ENCODE assay signal across 1 cellular context in genomic region chr1:151510957-151511635, GRCh38.
TF ChIP-seq lines count a peak whose summit lies in the region.

A gene with protein sequence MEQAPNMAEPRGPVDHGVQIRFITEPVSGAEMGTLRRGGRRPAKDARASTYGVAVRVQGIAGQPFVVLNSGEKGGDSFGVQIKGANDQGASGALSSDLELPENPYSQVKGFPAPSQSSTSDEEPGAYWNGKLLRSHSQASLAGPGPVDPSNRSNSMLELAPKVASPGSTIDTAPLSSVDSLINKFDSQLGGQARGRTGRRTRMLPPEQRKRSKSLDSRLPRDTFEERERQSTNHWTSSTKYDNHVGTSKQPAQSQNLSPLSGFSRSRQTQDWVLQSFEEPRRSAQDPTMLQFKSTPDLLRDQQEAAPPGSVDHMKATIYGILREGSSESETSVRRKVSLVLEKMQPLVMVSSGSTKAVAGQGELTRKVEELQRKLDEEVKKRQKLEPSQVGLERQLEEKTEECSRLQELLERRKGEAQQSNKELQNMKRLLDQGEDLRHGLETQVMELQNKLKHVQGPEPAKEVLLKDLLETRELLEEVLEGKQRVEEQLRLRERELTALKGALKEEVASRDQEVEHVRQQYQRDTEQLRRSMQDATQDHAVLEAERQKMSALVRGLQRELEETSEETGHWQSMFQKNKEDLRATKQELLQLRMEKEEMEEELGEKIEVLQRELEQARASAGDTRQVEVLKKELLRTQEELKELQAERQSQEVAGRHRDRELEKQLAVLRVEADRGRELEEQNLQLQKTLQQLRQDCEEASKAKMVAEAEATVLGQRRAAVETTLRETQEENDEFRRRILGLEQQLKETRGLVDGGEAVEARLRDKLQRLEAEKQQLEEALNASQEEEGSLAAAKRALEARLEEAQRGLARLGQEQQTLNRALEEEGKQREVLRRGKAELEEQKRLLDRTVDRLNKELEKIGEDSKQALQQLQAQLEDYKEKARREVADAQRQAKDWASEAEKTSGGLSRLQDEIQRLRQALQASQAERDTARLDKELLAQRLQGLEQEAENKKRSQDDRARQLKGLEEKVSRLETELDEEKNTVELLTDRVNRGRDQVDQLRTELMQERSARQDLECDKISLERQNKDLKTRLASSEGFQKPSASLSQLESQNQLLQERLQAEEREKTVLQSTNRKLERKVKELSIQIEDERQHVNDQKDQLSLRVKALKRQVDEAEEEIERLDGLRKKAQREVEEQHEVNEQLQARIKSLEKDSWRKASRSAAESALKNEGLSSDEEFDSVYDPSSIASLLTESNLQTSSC (plus strand): TSS chr1:151511387. CDS start chr1:151518520, 7,133 bp downstream.

TF ChIP-seq in HepG2, 621 proteins besides CTCF, POLR2A, EP300 and RAD21 (continued from another document and continues in another):
- TF ChIP-seq, protein P1, sequence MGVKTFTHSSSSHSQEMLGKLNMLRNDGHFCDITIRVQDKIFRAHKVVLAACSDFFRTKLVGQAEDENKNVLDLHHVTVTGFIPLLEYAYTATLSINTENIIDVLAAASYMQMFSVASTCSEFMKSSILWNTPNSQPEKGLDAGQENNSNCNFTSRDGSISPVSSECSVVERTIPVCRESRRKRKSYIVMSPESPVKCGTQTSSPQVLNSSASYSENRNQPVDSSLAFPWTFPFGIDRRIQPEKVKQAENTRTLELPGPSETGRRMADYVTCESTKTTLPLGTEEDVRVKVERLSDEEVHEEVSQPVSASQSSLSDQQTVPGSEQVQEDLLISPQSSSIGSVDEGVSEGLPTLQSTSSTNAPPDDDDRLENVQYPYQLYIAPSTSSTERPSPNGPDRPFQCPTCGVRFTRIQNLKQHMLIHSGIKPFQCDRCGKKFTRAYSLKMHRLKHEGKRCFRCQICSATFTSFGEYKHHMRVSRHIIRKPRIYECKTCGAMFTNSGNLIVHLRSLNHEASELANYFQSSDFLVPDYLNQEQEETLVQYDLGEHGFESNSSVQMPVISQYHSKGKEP (CRISPR knock-in tag; IDR thresholded peaks at IDR 0.05), result no peak
- TF ChIP-seq CCDC6 (CRISPR knock-in tag; IDR thresholded peaks at IDR 0.05) (peak; percentile 79; the same call in 1 of the 2 replicates), TBX3 (IDR thresholded peaks at IDR 0.05; ENCODE audit: borderline replicate concordance) (no peak), SRSF9 (IDR thresholded peaks at IDR 0.05; ENCODE audit: borderline replicate concordance, insufficient read depth, low read depth, low read length, poor library complexity, severe bottlenecking) (no peak), ZFP1 (CRISPR knock-in tag; IDR thresholded peaks at IDR 0.05) (no peak), LCORL (IDR thresholded peaks at IDR 0.05) (no peak), LCORL (CRISPR knock-in tag; IDR thresholded peaks at IDR 0.05) (peak; percentile 43; the same call in 1 of the 2 replicates), ETV5 (CRISPR knock-in tag; IDR thresholded peaks at IDR 0.05; ENCODE audit: borderline replicate concordance) (peak; percentile 22; the same call in 1 of the 2 replicates), MLXIP (CRISPR knock-in tag; IDR thresholded peaks at IDR 0.05; ENCODE audit: borderline replicate concordance) (no peak), MBNL3 (CRISPR knock-in tag; conservative IDR thresholded peaks at IDR 0.05) (no peak), FOSL2 (CRISPR knock-in tag; IDR thresholded peaks at IDR 0.05) (0 out of 2 replicates have a peak, but pooled peaks have one; percentile 14), ZBTB7A (CRISPR knock-in tag; IDR thresholded peaks at IDR 0.05) (peak; percentile 46; the same call in 1 of the 2 replicates), ZMYM2 (CRISPR knock-in tag; IDR thresholded peaks at IDR 0.05) (no peak), ZFP36 (IDR thresholded peaks at IDR 0.05; ENCODE audit: borderline replicate concordance, low read depth, low read length, partially characterized antibody) (no peak), CENPX (CRISPR knock-in tag; IDR thresholded peaks at IDR 0.05) (no peak), ZNF83 (CRISPR knock-in tag; IDR thresholded peaks at IDR 0.05; ENCODE audit: borderline replicate concordance) (no peak), SALL1 (CRISPR knock-in tag; IDR thresholded peaks at IDR 0.05) (peak; percentile 57; the same call in 1 of the 2 replicates), SOX5 (CRISPR knock-in tag; IDR thresholded peaks at IDR 0.05; ENCODE audit: borderline replicate concordance) (peak; percentile 45; the same call in 1 of the 2 replicates), ATF2 (CRISPR knock-in tag; IDR thresholded peaks at IDR 0.05) (0 out of 2 replicates have a peak, but pooled peaks have one; percentile 35), SP5 (CRISPR knock-in tag; IDR thresholded peaks at IDR 0.05; ENCODE audit: borderline replicate concordance, low read depth) (peak; percentile 41; the same call in 1 of the 2 replicates), SIX1 (CRISPR knock-in tag; IDR thresholded peaks at IDR 0.05; ENCODE audit: borderline replicate concordance) (no peak), ZNF546 (CRISPR knock-in tag; conservative IDR thresholded peaks at IDR 0.05) (peak; percentile 77; the same call in 1 of the 2 replicates), PPARG (CRISPR knock-in tag; conservative IDR thresholded peaks at IDR 0.05) (0 out of 2 replicates have a peak, but pooled peaks have one; percentile 19), ZBTB42 (CRISPR knock-in tag; IDR thresholded peaks at IDR 0.05) (0 out of 2 replicates have a peak, but pooled peaks have one; percentile 73), XRCC5 (optimal IDR thresholded peaks at IDR 0.05; ENCODE audit: low read length) (peak; percentile 20), HNF1A (IDR thresholded peaks at IDR 0.05; ENCODE audit: low read depth) (no peak), HNF1A (CRISPR knock-in tag; IDR thresholded peaks at IDR 0.05; ENCODE audit: borderline replicate concordance) (peak; percentile 59; the same call in 1 of the 2 replicates), ZNF430 (CRISPR knock-in tag; IDR thresholded peaks at IDR 0.05) (0 out of 2 replicates have a peak, but pooled peaks have one; percentile 2), ZSCAN29 (CRISPR knock-in tag; conservative IDR thresholded peaks at IDR 0.05) (0 out of 2 replicates have a peak, but pooled peaks have one; percentile 42), ZNF501 (CRISPR knock-in tag; IDR thresholded peaks at IDR 0.05) (peak; percentile 70), NFKB2 (CRISPR knock-in tag; IDR thresholded peaks at IDR 0.05; ENCODE audit: borderline replicate concordance) (no peak), MIER3 (CRISPR knock-in tag; IDR thresholded peaks at IDR 0.05; ENCODE audit: borderline replicate concordance) (0 out of 2 replicates have a peak, but pooled peaks have one; percentile 33)
- TF ChIP-seq, protein P2, sequence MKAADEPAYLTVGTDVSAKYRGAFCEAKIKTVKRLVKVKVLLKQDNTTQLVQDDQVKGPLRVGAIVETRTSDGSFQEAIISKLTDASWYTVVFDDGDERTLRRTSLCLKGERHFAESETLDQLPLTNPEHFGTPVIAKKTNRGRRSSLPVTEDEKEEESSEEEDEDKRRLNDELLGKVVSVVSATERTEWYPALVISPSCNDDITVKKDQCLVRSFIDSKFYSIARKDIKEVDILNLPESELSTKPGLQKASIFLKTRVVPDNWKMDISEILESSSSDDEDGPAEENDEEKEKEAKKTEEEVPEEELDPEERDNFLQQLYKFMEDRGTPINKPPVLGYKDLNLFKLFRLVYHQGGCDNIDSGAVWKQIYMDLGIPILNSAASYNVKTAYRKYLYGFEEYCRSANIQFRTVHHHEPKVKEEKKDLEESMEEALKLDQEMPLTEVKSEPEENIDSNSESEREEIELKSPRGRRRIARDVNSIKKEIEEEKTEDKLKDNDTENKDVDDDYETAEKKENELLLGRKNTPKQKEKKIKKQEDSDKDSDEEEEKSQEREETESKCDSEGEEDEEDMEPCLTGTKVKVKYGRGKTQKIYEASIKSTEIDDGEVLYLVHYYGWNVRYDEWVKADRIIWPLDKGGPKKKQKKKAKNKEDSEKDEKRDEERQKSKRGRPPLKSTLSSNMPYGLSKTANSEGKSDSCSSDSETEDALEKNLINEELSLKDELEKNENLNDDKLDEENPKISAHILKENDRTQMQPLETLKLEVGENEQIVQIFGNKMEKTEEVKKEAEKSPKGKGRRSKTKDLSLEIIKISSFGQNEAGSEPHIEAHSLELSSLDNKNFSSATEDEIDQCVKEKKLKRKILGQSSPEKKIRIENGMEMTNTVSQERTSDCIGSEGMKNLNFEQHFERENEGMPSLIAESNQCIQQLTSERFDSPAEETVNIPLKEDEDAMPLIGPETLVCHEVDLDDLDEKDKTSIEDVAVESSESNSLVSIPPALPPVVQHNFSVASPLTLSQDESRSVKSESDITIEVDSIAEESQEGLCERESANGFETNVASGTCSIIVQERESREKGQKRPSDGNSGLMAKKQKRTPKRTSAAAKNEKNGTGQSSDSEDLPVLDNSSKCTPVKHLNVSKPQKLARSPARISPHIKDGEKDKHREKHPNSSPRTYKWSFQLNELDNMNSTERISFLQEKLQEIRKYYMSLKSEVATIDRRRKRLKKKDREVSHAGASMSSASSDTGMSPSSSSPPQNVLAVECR (CRISPR knock-in tag; IDR thresholded peaks at IDR 0.05; ENCODE audit: borderline replicate concordance), result peak; percentile 55; the same call in 1 of the 2 replicates
- TF ChIP-seq, protein P3, sequence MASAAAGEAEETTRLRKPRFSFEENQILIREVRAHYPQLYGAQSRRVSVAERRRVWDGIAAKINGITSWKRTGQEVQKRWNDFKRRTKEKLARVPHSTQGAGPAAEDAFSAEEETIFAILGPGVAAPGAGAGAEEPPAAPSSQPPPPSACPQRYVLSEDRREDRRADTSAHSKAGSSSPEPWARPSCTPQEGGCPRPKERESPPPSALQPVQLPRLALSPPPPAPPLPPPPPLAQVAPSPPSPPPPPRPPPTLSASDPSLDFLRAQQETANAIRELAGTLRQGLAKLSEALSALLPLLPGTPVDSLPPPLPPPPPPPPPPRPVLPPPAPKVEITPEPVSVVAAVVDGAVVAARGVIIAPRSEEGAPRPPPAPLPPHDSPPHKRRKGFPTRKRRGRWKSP (CRISPR knock-in tag; IDR thresholded peaks at IDR 0.05), result peak; percentile 74
- TF ChIP-seq, protein P4, sequence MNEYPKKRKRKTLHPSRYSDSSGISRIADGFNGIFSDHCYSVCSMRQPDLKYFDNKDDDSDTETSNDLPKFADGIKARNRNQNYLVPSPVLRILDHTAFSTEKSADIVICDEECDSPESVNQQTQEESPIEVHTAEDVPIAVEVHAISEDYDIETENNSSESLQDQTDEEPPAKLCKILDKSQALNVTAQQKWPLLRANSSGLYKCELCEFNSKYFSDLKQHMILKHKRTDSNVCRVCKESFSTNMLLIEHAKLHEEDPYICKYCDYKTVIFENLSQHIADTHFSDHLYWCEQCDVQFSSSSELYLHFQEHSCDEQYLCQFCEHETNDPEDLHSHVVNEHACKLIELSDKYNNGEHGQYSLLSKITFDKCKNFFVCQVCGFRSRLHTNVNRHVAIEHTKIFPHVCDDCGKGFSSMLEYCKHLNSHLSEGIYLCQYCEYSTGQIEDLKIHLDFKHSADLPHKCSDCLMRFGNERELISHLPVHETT (CRISPR knock-in tag; conservative IDR thresholded peaks at IDR 0.05), result 0 out of 2 replicates have a peak, but pooled peaks have one; percentile 66
